ENCODE assay signal across 20 cellular contexts in the genomic region with DNA sequence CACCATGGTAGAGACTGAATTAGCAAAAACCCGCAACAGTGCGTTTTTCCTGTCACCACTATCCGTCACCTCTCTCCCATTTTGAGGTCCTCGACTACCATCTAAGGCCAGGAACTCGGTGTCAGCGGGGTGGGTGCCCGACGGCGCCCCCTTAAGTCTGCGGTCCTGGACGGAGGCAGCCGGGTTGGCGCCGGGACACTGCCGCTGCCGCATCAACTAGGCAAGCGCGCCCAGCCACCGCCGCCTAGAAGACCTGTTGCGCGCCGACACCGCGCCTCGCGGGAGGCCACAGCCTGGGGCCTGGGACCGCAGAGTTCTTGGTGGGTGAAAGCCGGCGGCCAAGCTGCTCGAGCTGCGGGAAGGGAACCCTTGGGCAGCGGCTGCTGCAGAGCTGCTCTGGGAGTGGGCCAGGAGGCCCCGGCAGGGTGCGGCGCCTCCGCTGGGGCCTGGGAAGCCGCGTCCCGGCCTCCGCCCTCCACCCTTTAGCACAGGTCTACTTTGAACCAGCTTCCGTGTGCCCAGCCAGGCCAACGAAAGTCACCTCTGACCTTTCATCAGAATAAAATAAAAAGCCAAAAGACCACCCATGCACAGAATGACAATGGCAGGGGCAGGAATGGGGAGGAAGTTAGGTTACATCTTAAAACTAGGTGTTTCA. TPM values are rescaled to one million over a fixed set of nuclear protein-coding genes. Genes with fewer than 3 reads are reported as not detected.
A peak's percentile ranks its signal among the peaks of the same experiment; 100 is the strongest.
DNase-seq lines count a peak whose midpoint lies in the region; ATAC-seq and TF ChIP-seq lines count a peak whose summit lies in the region.
"Had no signal": no experiment of that assay in that cellular context is flagged by ENCODE, and none has a peak within 500 bp of the region (broad histone marks: within the 10 kb centered on the region; RNA-seq: fewer than 3 reads in every experiment).

No MANE protein-coding gene starts in this region.

- ATAC-seq in right cardiac atrium (peak; percentile 36 to 44), HG03039 (IDR thresholded peaks at IDR 0.05; ENCODE audit: unreplicated experiment) (no peak), GM18870 (IDR thresholded peaks at IDR 0.05; ENCODE audit: unreplicated experiment) (no peak)
- ATAC-seq in activated T-helper 17 cell treated with anti-CD3 and anti-CD28 coated beads, Interleukin-2, amount 50 U/mL, for 72 hours (replicated peaks), result no peak
- ATAC-seq in stimulated activated naive B cell treated with anti-CD40 and anti-IgM and Interleukin-4, amounts not matched to agents 10 μg/mL and 1 μg/mL and 100 μg/mL, for 72 hours (replicated peaks), result no peak
- ATAC-seq: natural killer cell, sciatic nerve, upper lobe of right lung had no signal

- no peaks in the 10 kb centered on the region for H3K36me3 ChIP-seq in ascending aorta
- H3K36me3 ChIP-seq: upper lobe of right lung had no signal

- no peaks in the 10 kb centered on the region for H3K4me1 ChIP-seq in right cardiac atrium (ENCODE audit: control insufficient read depth, insufficient read depth, low read length)
- peaks cover 4 to 19% of the 10 kb centered on the region in 2 donors for H3K4me1 ChIP-seq in ascending aorta

- peaks cover 4% of the 10 kb centered on the region for H3K4me1 Mint-ChIP-seq in activated T-helper 17 cell treated with anti-CD3 and anti-CD28 coated beads, Interleukin-2, amount 50 U/mL, for 72 hours
- H3K4me1 Mint-ChIP-seq in stimulated activated naive B cell treated with anti-CD40 and anti-IgM and Interleukin-4, amounts not matched to agents 10 μg/mL and 1 μg/mL and 100 μg/mL, for 72 hours, result peaks cover 20 to 45% of the 10 kb centered on the region in 2 donors

- no peak overlapping the region for H3K4me3 ChIP-seq in right cardiac atrium (ENCODE audit: low read length)
- no peak overlapping the region for H3K4me3 ChIP-seq in ascending aorta
- H3K4me3 ChIP-seq: GM23248, upper lobe of right lung had no signal

- H3K36me3 Mint-ChIP-seq in activated T-helper 17 cell treated with anti-CD3 and anti-CD28 coated beads, Interleukin-2, amount 50 U/mL, for 72 hours (ENCODE audit: low read depth), result no peaks in the 10 kb centered on the region
- peaks cover 7 to 15% of the 10 kb centered on the region in 2 donors for H3K36me3 Mint-ChIP-seq in stimulated activated naive B cell treated with anti-CD40 and anti-IgM and Interleukin-4, amounts not matched to agents 10 μg/mL and 1 μg/mL and 100 μg/mL, for 72 hours
- H3K36me3 Mint-ChIP-seq: natural killer cell had no signal

- H3K9me3 ChIP-seq in right cardiac atrium (ENCODE audit: control insufficient read depth, low read length) (no peaks in the 10 kb centered on the region), ascending aorta (no peaks in the 10 kb centered on the region)
- H3K9me3 ChIP-seq: upper lobe of right lung had no signal

- WGBS in right cardiac atrium, result 4% methylated on average over 43 of the region's 43 CpGs

- peaks cover 56% of the 10 kb centered on the region for H3K27me3 Mint-ChIP-seq in activated T-helper 17 cell treated with anti-CD3 and anti-CD28 coated beads, Interleukin-2, amount 50 U/mL, for 72 hours
- peaks cover 60 to 83% of the 10 kb centered on the region in 2 donors for H3K27me3 Mint-ChIP-seq in stimulated activated naive B cell treated with anti-CD40 and anti-IgM and Interleukin-4, amounts not matched to agents 10 μg/mL and 1 μg/mL and 100 μg/mL, for 72 hours

- intact Hi-C loops in right cardiac atrium (cut with DNase I) (no loop called here), cardiac septum (cut with DNase I) (no loop called here), ascending aorta (cut with DNase I) (loop anchor here (10.0 kb wide), 1 partner anchor 1788 kb away; no protein-coding TSS in a partner anchor)

- no peak for TF ChIP-seq CTCF in ascending aorta (IDR thresholded peaks at IDR 0.05)

- no peak overlapping the region for H3K27ac ChIP-seq in right cardiac atrium (ENCODE audit: low read length)
- no peak overlapping the region for H3K27ac ChIP-seq in ascending aorta
- H3K27ac ChIP-seq: GM23248, upper lobe of right lung had no signal

- H3K27ac Mint-ChIP-seq in activated T-helper 17 cell treated with anti-CD3 and anti-CD28 coated beads, Interleukin-2, amount 50 U/mL, for 72 hours, result no peak overlapping the region
- peak overlapping the region; percentile 93 for H3K27ac Mint-ChIP-seq in stimulated activated naive B cell treated with anti-CD40 and anti-IgM and Interleukin-4, amounts not matched to agents 10 μg/mL and 1 μg/mL and 100 μg/mL, for 72 hours
- H3K27ac Mint-ChIP-seq: natural killer cell had no signal

- H3K27me3 ChIP-seq in right cardiac atrium (ENCODE audit: control insufficient read depth, insufficient read depth), result no peaks in the 10 kb centered on the region
- peaks cover 48% of the 10 kb centered on the region for H3K27me3 ChIP-seq in ascending aorta

- DNase-seq in right cardiac atrium (peak in 1 of 3 donors; percentile 57), cardiac septum (ENCODE audit: low spot score) (no peak), iPS-NIHi7 (ENCODE audit: extremely low spot score) (peak; percentile 60), ascending aorta (ENCODE audit: low spot score in 2 of 2) (no peak)
- no peak for DNase-seq in stimulated activated naive B cell treated with anti-CD40 and anti-IgM and Interleukin-4, amounts not matched to agents 10 μg/mL and 1 μg/mL and 100 μg/mL, for 72 hours
- DNase-seq: activated CD4-positive, alpha-beta T cell treated with anti-CD3 and anti-CD28 coated beads, Interleukin-2, amount 50 U/mL, for 4 hours; dermis blood vessel endothelial cell; GM23248; natural killer cell; NCI-H1048; stimulated activated CD4-positive, alpha-beta T cell treated with anti-CD3 and anti-CD28 coated beads, Interleukin-4, amount 100 ng/mL, for 24 hours; upper lobe of right lung had no signal

- no peaks in the 10 kb centered on the region for H3K9me3 Mint-ChIP-seq in activated T-helper 17 cell treated with anti-CD3 and anti-CD28 coated beads, Interleukin-2, amount 50 U/mL, for 72 hours
- peaks cover 0 to 4% of the 10 kb centered on the region in 2 donors for H3K9me3 Mint-ChIP-seq in stimulated activated naive B cell treated with anti-CD40 and anti-IgM and Interleukin-4, amounts not matched to agents 10 μg/mL and 1 μg/mL and 100 μg/mL, for 72 hours
- H3K9me3 Mint-ChIP-seq: activated T-helper 2 cell treated with anti-CD3 and anti-CD28 coated beads, Interferon-gamma antibody, Interleukin-2, Interleukin-4, amounts not matched to agents 10 μg/mL and 5 μg/mL and 100 μg/mL, durations not matched to agents 14 hours and 24 hours and 36 hours; natural killer cell had no signal

- H3K4me3 Mint-ChIP-seq in activated T-helper 17 cell treated with anti-CD3 and anti-CD28 coated beads, Interleukin-2, amount 50 U/mL, for 72 hours, result peak overlapping the region; percentile 9
- H3K4me3 Mint-ChIP-seq in stimulated activated naive B cell treated with anti-CD40 and anti-IgM and Interleukin-4, amounts not matched to agents 10 μg/mL and 1 μg/mL and 100 μg/mL, for 72 hours, result peak overlapping the region in 1 of 2 donors; percentile 41
- H3K4me3 Mint-ChIP-seq: natural killer cell had no signal

RNA-seq across cellular contexts. Expression of a gene that starts 3.5 kb away (rescaled TPM):
- total RNA-seq in right cardiac atrium (not detected), cardiac septum (0.19 TPM), ascending aorta (not detected)
- polyA plus RNA-seq in right cardiac atrium, result not detected
- not detected for total RNA-seq in activated T-helper 17 cell treated with anti-CD3 and anti-CD28 coated beads, Interleukin-2, amount 50 U/mL, for 72 hours
- total RNA-seq: activated T-helper 2 cell treated with anti-CD3 and anti-CD28 coated beads, Interferon-gamma antibody, Interleukin-2, Interleukin-4, amounts not matched to agents 10 μg/mL and 5 μg/mL and 100 μg/mL, durations not matched to agents 14 hours and 24 hours and 36 hours; dermis blood vessel endothelial cell; fibroblast of lung; GM23248; lower leg skin; natural killer cell; sciatic nerve; T-helper 2 cell treated with Interferon-gamma antibody and Interleukin-4, amounts not matched to agents 100 ng/mL and 5 ng/mL, for 36 hours; upper lobe of right lung had no signal
- polyA plus RNA-seq: fibroblast of lung, GM23248 had no signal

Comparison
In these comparisons a context has a peak if more than half of its experiments do, and no peak if none do; other contexts are left out.
1. ATAC-seq: peak in right cardiac atrium (2 of 2); none in activated T-helper 17 cell treated with anti-CD3 and anti-CD28 coated beads, Interleukin-2, amount 50 U/mL, for 72 hours (single experiment), stimulated activated naive B cell treated with anti-CD40 and anti-IgM and Interleukin-4, amounts not matched to agents 10 μg/mL and 1 μg/mL and 100 μg/mL, for 72 hours (0 of 2), HG03039 (single experiment) and GM18870 (single experiment).